8 cellular contexts compared by ENCODE assay signal in genomic region chr10:114044251-114045070, GRCh38. TPM values are rescaled to one million over a fixed set of nuclear protein-coding genes. Genes with fewer than 3 reads are reported as not detected.
DNase-seq lines count a peak whose midpoint lies in the region; ATAC-seq and TF ChIP-seq lines count a peak whose summit lies in the region.

No MANE protein-coding gene starts in this region.

- H3K4me3 Mint-ChIP-seq in CD8-positive, alpha-beta memory T cell: peak overlapping the region; percentile 67 to 84 (median 75)
- peak overlapping the region; percentile 69 for H3K4me3 Mint-ChIP-seq in endothelial cell (ENCODE audit: unreplicated experiment)

- H3K27ac Mint-ChIP-seq in CD8-positive, alpha-beta memory T cell: peak overlapping the region in 2 of 8 donors; percentile 58 to 78
- H3K27ac Mint-ChIP-seq in endothelial cell (ENCODE audit: unreplicated experiment): no peak overlapping the region

- H3K27me3 Mint-ChIP-seq in CD8-positive, alpha-beta memory T cell: peaks cover 35 to 65% of the 10 kb centered on the region in 2 donors
- peaks cover 20% of the 10 kb centered on the region for H3K27me3 Mint-ChIP-seq in endothelial cell (ENCODE audit: unreplicated experiment)

- peaks cover 16 to 38% (median 28%) of the 10 kb centered on the region in 3 donors for H3K4me1 Mint-ChIP-seq in CD8-positive, alpha-beta memory T cell
- H3K4me1 Mint-ChIP-seq in endothelial cell (ENCODE audit: unreplicated experiment): peaks cover 8% of the 10 kb centered on the region

- H3K36me3 ChIP-seq in CD8-positive, alpha-beta memory T cell (ENCODE audit: insufficient read depth, low read length): no peaks in the 10 kb centered on the region
- no peaks in the 10 kb centered on the region for H3K36me3 ChIP-seq in neutrophil

- no peak for TF ChIP-seq CTCF in endothelial cell (IDR thresholded peaks at IDR 0.05; ENCODE audit: unreplicated experiment)
- TF ChIP-seq CTCF in neutrophil (IDR thresholded peaks at IDR 0.05): no peak

- DNase-seq in CD8-positive, alpha-beta memory T cell: peak in 2 of 5 donors; percentile 3 to 4
- DNase-seq in NCI-H146 (lab: John Stamatoyannopoulos, UW) (peak; percentile 55), endothelial cell (ENCODE audit: low spot score) (peak; percentile 7), Kasumi-1 (lab: John Stamatoyannopoulos, UW) (no peak), NCI-H1092 (lab: John Stamatoyannopoulos, UW) (no peak)

- no peaks in the 10 kb centered on the region for H3K9me3 Mint-ChIP-seq in CD8-positive, alpha-beta memory T cell
- H3K9me3 Mint-ChIP-seq in endothelial cell (ENCODE audit: unreplicated experiment): no peaks in the 10 kb centered on the region

- no peaks in the 10 kb centered on the region for H3K9me3 ChIP-seq in CD8-positive, alpha-beta memory T cell (ENCODE audit: low read length)
- no peaks in the 10 kb centered on the region for H3K9me3 ChIP-seq in neutrophil

- ATAC-seq in HG02798 (IDR thresholded peaks at IDR 0.05; ENCODE audit: poor library complexity, unreplicated experiment): no peak
- ATAC-seq in HG03460 (IDR thresholded peaks at IDR 0.05; ENCODE audit: unreplicated experiment): no peak

- POLR2A ChIA-PET in CD8-positive, alpha-beta memory T cell (lab: Charles Lee): no interaction called here

- peaks cover 6% of the 10 kb centered on the region for H3K4me1 ChIP-seq in CD8-positive, alpha-beta memory T cell (ENCODE audit: insufficient read depth, low read length)
- H3K4me1 ChIP-seq in neutrophil (ENCODE audit: control insufficient read depth in 1 of 2, insufficient read depth in 1 of 2, low read depth in 1 of 2, low read length in 1 of 2): peaks cover 22 to 27% of the 10 kb centered on the region in 2 experiments

- no peak overlapping the region for H3K4me3 ChIP-seq in CD8-positive, alpha-beta memory T cell (ENCODE audit: low read length)
- H3K4me3 ChIP-seq in neutrophil (ENCODE audit: low read depth in 1 of 2, low read length in 1 of 2): peak overlapping the region; percentile 38 to 43

- peaks cover 27% of the 10 kb centered on the region for H3K27me3 ChIP-seq in CD8-positive, alpha-beta memory T cell (ENCODE audit: insufficient read depth, low read length, poor library complexity, severe bottlenecking)
- H3K27me3 ChIP-seq in neutrophil: peaks cover 100% of the 10 kb centered on the region

- H3K27ac ChIP-seq in CD8-positive, alpha-beta memory T cell (ENCODE audit: low read depth, low read length): no peak overlapping the region
- H3K27ac ChIP-seq in neutrophil: no peak overlapping the region

- H3K36me3 Mint-ChIP-seq in CD8-positive, alpha-beta memory T cell: peaks cover 0 to 1% (median 0%) of the 10 kb centered on the region in 3 donors
- H3K36me3 Mint-ChIP-seq in endothelial cell (ENCODE audit: low read depth, unreplicated experiment): no peaks in the 10 kb centered on the region

- CTCF ChIA-PET in CD8-positive, alpha-beta memory T cell (lab: Charles Lee): no interaction called here

RNA-seq across cellular contexts. Expression of gene ADRB1, which starts 0.8 kb away (rescaled TPM):
- under 1 TPM; 0.49 to 0.50 TPM for total RNA-seq in CD8-positive, alpha-beta memory T cell
- not detected for polyA plus RNA-seq in CD8-positive, alpha-beta memory T cell
- total RNA-seq in endothelial cell (ENCODE audit: unreplicated experiment): not detected

Comparison
In these comparisons a context has a peak if more than half of its experiments do, and no peak if none do; other contexts are left out.
1. DNase-seq: peak in NCI-H146 (single experiment) and endothelial cell (single experiment); none in Kasumi-1 (0 of 2) and NCI-H1092 (single experiment).